ENCODE assay signal across 1 cellular context in the genomic region with DNA sequence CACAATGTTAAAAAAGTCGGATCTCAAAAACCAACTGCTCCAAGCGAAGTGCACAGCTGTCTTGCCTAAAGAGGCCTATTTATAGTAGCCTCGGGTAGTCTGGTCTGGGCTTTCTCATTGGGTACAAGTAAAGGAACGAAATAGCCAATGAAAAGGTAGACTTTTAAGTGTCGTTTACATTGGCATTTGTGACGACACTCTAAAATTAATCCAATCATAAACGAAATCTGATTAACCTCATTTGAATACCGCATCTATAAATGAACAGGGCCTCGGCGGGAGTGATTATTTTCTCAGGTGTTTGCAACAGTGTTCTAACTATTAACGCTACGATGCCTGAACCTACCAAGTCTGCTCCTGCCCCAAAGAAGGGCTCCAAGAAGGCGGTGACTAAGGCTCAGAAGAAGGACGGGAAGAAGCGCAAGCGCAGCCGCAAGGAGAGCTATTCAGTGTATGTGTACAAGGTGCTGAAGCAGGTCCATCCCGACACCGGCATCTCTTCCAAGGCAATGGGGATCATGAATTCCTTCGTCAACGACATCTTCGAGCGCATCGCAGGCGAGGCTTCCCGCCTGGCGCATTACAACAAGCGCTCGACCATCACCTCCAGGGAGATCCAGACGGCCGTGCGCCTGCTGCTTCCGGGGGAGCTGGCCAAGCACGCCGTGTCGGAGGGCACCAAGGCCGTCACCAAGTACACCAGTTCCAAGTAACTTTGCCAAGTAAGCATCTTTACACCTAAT.
TF ChIP-seq lines count a peak whose summit lies in the region.

No MANE protein-coding gene starts in this region.

TF ChIP-seq in HepG2, 621 proteins besides CTCF, POLR2A, EP300 and RAD21 (continued from another document and continues in another):
- TF ChIP-seq, protein P1, sequence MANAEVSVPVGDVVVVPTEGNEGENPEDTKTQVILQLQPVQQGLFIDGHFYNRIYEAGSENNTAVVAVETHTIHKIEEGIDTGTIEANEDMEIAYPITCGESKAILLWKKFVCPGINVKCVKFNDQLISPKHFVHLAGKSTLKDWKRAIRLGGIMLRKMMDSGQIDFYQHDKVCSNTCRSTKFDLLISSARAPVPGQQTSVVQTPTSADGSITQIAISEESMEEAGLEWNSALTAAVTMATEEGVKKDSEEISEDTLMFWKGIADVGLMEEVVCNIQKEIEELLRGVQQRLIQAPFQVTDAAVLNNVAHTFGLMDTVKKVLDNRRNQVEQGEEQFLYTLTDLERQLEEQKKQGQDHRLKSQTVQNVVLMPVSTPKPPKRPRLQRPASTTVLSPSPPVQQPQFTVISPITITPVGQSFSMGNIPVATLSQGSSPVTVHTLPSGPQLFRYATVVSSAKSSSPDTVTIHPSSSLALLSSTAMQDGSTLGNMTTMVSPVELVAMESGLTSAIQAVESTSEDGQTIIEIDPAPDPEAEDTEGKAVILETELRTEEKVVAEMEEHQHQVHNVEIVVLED (CRISPR knock-in tag; IDR thresholded peaks at IDR 0.05; ENCODE audit: borderline replicate concordance): no peak
- TF ChIP-seq, protein P2, sequence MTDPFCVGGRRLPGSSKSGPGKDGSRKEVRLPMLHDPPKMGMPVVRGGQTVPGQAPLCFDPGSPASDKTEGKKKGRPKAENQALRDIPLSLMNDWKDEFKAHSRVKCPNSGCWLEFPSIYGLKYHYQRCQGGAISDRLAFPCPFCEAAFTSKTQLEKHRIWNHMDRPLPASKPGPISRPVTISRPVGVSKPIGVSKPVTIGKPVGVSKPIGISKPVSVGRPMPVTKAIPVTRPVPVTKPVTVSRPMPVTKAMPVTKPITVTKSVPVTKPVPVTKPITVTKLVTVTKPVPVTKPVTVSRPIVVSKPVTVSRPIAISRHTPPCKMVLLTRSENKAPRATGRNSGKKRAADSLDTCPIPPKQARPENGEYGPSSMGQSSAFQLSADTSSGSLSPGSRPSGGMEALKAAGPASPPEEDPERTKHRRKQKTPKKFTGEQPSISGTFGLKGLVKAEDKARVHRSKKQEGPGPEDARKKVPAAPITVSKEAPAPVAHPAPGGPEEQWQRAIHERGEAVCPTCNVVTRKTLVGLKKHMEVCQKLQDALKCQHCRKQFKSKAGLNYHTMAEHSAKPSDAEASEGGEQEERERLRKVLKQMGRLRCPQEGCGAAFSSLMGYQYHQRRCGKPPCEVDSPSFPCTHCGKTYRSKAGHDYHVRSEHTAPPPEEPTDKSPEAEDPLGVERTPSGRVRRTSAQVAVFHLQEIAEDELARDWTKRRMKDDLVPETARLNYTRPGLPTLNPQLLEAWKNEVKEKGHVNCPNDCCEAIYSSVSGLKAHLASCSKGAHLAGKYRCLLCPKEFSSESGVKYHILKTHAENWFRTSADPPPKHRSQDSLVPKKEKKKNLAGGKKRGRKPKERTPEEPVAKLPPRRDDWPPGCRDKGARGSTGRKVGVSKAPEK (CRISPR knock-in tag; IDR thresholded peaks at IDR 0.05; ENCODE audit: borderline replicate concordance): peak; percentile 64; the same call in 1 of the 2 replicates
- no peak for TF ChIP-seq ZBTB3 (CRISPR knock-in tag; IDR thresholded peaks at IDR 0.05; ENCODE audit: borderline replicate concordance, low read depth)
- TF ChIP-seq MATR3 (CRISPR knock-in tag; IDR thresholded peaks at IDR 0.05): 0 out of 2 replicates have a peak, but pooled peaks have one; percentile 26
- no peak for TF ChIP-seq ZNF234 (CRISPR knock-in tag; conservative IDR thresholded peaks at IDR 0.05)
- 0 out of 2 replicates have a peak, but pooled peaks have one; percentile 74 for TF ChIP-seq ZBTB39 (CRISPR knock-in tag; IDR thresholded peaks at IDR 0.05)
- TF ChIP-seq ZNF773 (CRISPR knock-in tag; IDR thresholded peaks at IDR 0.05; ENCODE audit: borderline replicate concordance): peak; percentile 31; the same call in 1 of the 2 replicates
- TF ChIP-seq ZNF589 (CRISPR knock-in tag; conservative IDR thresholded peaks at IDR 0.05): peak; percentile 71; the same call in 1 of the 2 replicates
- peak; percentile 93 for TF ChIP-seq IRF2 (CRISPR knock-in tag; IDR thresholded peaks at IDR 0.05)
- no peak; the same call in 1 of the 2 replicates for TF ChIP-seq ZNF629 (CRISPR knock-in tag; conservative IDR thresholded peaks at IDR 0.05)
- peak; percentile 47; the same call in 1 of the 2 replicates for TF ChIP-seq HMGXB3 (CRISPR knock-in tag; IDR thresholded peaks at IDR 0.05; ENCODE audit: borderline replicate concordance)
- TF ChIP-seq, protein P3, sequence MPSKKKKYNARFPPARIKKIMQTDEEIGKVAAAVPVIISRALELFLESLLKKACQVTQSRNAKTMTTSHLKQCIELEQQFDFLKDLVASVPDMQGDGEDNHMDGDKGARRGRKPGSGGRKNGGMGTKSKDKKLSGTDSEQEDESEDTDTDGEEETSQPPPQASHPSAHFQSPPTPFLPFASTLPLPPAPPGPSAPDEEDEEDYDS (CRISPR knock-in tag; IDR thresholded peaks at IDR 0.05): peak; percentile 98
- TF ChIP-seq SRY (CRISPR knock-in tag; IDR thresholded peaks at IDR 0.05): peak; percentile 62
- 0 out of 2 replicates have a peak, but pooled peaks have one; percentile 10 for TF ChIP-seq ZNF367 (CRISPR knock-in tag; IDR thresholded peaks at IDR 0.05; ENCODE audit: borderline replicate concordance)
- TF ChIP-seq TGIF2 (CRISPR knock-in tag; IDR thresholded peaks at IDR 0.05): peak; percentile 86; the same call in 1 of the 2 replicates
- no peak for TF ChIP-seq PLRG1 (conservative IDR thresholded peaks at IDR 0.05)
- no peak; the same call in 1 of the 2 replicates for TF ChIP-seq BCL6 (CRISPR knock-in tag; IDR thresholded peaks at IDR 0.05)
- peak; percentile 92 for TF ChIP-seq CREB1 (IDR thresholded peaks at IDR 0.05)
- peak; percentile 95 for TF ChIP-seq CREB1 (CRISPR knock-in tag; IDR thresholded peaks at IDR 0.05)
- TF ChIP-seq NR2F2 (IDR thresholded peaks at IDR 0.05; ENCODE audit: borderline replicate concordance, low read depth): no peak; the same call in none of the 2 replicates
- TF ChIP-seq IKZF4 (CRISPR knock-in tag; IDR thresholded peaks at IDR 0.05; ENCODE audit: borderline replicate concordance, low read depth, not compliant biosample characterization): peak; percentile 70
- peak; percentile 77; the same call in 1 of the 2 replicates for TF ChIP-seq TBP (CRISPR knock-in tag; IDR thresholded peaks at IDR 0.05)
- no peak for TF ChIP-seq ARNT (IDR thresholded peaks at IDR 0.05)
- TF ChIP-seq ZFP41 (CRISPR knock-in tag; IDR thresholded peaks at IDR 0.05; ENCODE audit: borderline replicate concordance): no peak
- TF ChIP-seq, protein P4, sequence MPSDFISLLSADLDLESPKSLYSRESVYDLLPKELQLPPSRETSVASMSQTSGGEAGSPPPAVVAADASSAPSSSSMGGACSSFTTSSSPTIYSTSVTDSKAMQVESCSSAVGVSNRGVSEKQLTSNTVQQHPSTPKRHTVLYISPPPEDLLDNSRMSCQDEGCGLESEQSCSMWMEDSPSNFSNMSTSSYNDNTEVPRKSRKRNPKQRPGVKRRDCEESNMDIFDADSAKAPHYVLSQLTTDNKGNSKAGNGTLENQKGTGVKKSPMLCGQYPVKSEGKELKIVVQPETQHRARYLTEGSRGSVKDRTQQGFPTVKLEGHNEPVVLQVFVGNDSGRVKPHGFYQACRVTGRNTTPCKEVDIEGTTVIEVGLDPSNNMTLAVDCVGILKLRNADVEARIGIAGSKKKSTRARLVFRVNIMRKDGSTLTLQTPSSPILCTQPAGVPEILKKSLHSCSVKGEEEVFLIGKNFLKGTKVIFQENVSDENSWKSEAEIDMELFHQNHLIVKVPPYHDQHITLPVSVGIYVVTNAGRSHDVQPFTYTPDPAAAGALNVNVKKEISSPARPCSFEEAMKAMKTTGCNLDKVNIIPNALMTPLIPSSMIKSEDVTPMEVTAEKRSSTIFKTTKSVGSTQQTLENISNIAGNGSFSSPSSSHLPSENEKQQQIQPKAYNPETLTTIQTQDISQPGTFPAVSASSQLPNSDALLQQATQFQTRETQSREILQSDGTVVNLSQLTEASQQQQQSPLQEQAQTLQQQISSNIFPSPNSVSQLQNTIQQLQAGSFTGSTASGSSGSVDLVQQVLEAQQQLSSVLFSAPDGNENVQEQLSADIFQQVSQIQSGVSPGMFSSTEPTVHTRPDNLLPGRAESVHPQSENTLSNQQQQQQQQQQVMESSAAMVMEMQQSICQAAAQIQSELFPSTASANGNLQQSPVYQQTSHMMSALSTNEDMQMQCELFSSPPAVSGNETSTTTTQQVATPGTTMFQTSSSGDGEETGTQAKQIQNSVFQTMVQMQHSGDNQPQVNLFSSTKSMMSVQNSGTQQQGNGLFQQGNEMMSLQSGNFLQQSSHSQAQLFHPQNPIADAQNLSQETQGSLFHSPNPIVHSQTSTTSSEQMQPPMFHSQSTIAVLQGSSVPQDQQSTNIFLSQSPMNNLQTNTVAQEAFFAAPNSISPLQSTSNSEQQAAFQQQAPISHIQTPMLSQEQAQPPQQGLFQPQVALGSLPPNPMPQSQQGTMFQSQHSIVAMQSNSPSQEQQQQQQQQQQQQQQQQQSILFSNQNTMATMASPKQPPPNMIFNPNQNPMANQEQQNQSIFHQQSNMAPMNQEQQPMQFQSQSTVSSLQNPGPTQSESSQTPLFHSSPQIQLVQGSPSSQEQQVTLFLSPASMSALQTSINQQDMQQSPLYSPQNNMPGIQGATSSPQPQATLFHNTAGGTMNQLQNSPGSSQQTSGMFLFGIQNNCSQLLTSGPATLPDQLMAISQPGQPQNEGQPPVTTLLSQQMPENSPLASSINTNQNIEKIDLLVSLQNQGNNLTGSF (CRISPR knock-in tag; IDR thresholded peaks at IDR 0.05): peak; percentile 61; the same call in 1 of the 2 replicates
- TF ChIP-seq KAT2B (IDR thresholded peaks at IDR 0.05; ENCODE audit: borderline replicate concordance, low read depth, low read length): no peak
- TF ChIP-seq ZNF83 (CRISPR knock-in tag; IDR thresholded peaks at IDR 0.05; ENCODE audit: borderline replicate concordance): no peak
- TF ChIP-seq E2F5 (CRISPR knock-in tag; conservative IDR thresholded peaks at IDR 0.05): peak; percentile 71; the same call in 1 of the 2 replicates
- TF ChIP-seq ZNF761 (CRISPR knock-in tag; conservative IDR thresholded peaks at IDR 0.05): 0 out of 2 replicates have a peak, but pooled peaks have one; percentile 56
- TF ChIP-seq TSC22D2 (CRISPR knock-in tag; IDR thresholded peaks at IDR 0.05; ENCODE audit: borderline replicate concordance): peak; percentile 79; the same call in 1 of the 2 replicates
- TF ChIP-seq HDAC1 (CRISPR knock-in tag; IDR thresholded peaks at IDR 0.05): peak; percentile 86
- peak; percentile 88; the same call in 1 of the 2 replicates for TF ChIP-seq ZNF780A (CRISPR knock-in tag; IDR thresholded peaks at IDR 0.05)
- TF ChIP-seq SYNCRIP (IDR thresholded peaks at IDR 0.05; ENCODE audit: insufficient read depth, low read depth, low read length): no peak
- no peak for TF ChIP-seq E2F2 (CRISPR knock-in tag; IDR thresholded peaks at IDR 0.05; ENCODE audit: borderline replicate concordance)
- TF ChIP-seq MAF1 (CRISPR knock-in tag; IDR thresholded peaks at IDR 0.05; ENCODE audit: borderline replicate concordance): 0 out of 2 replicates have a peak, but pooled peaks have one; percentile 70
- peak; percentile 58 for TF ChIP-seq NCOA2 (CRISPR knock-in tag; IDR thresholded peaks at IDR 0.05)
- TF ChIP-seq ZNF496 (CRISPR knock-in tag; IDR thresholded peaks at IDR 0.05; ENCODE audit: insufficient replicate concordance): no peak
